Comparison of ENCODE assay signal across 9 cellular contexts in genomic region chr18:45324489-45325111, GRCh38.
DNase-seq lines count a peak whose midpoint lies in the region; ATAC-seq, FAIRE-seq and TF ChIP-seq lines count a peak whose summit lies in the region.
"Had no signal": no experiment of that assay in that cellular context is flagged by ENCODE, and none has a peak within 500 bp of the region (broad histone marks: within the 10 kb centered on the region; RNA-seq: fewer than 3 reads in every experiment).

No MANE protein-coding gene starts in this region.

- H3K4me1 Mint-ChIP-seq in activated T-helper 2 cell treated with anti-CD3 and anti-CD28 coated beads, Interferon-gamma antibody, Interleukin-2, Interleukin-4, amounts not matched to agents 10 μg/mL and 5 μg/mL and 100 μg/mL, durations not matched to agents 14 hours and 24 hours and 36 hours (ENCODE audit: low read depth): no peaks in the 10 kb centered on the region

- no peaks in the 10 kb centered on the region for H3K36me3 Mint-ChIP-seq in activated T-helper 2 cell treated with anti-CD3 and anti-CD28 coated beads, Interferon-gamma antibody, Interleukin-2, Interleukin-4, amounts not matched to agents 10 μg/mL and 5 μg/mL and 100 μg/mL, durations not matched to agents 14 hours and 24 hours and 36 hours (ENCODE audit: low read depth)

- dilution Hi-C loops in keratinocyte (cut with MboI; ENCODE audit: extremely low pct_ligation_motif_present, low sequenced_read_pairs): no loop called here

- H3K4me3 Mint-ChIP-seq in activated T-helper 2 cell treated with anti-CD3 and anti-CD28 coated beads, Interferon-gamma antibody, Interleukin-2, Interleukin-4, amounts not matched to agents 10 μg/mL and 5 μg/mL and 100 μg/mL, durations not matched to agents 14 hours and 24 hours and 36 hours (ENCODE audit: low read depth): no peak overlapping the region

- no peak overlapping the region for H3K4me3 ChIP-seq in keratinocyte (ENCODE audit: control insufficient read depth in 2 of 3, extremely low read depth in 1 of 3, insufficient read depth in 2 of 3, low read depth in 1 of 3, low read length in 3 of 3)

- H3K9me3 Mint-ChIP-seq in activated T-helper 2 cell treated with anti-CD3 and anti-CD28 coated beads, Interferon-gamma antibody, Interleukin-2, Interleukin-4, amounts not matched to agents 10 μg/mL and 5 μg/mL and 100 μg/mL, durations not matched to agents 14 hours and 24 hours and 36 hours: no peaks in the 10 kb centered on the region

- no peak overlapping the region for H3K9ac ChIP-seq in keratinocyte (ENCODE audit: control insufficient read depth, extremely low read depth, insufficient read depth, low read length)

- TF ChIP-seq CTCF in keratinocyte (optimal IDR thresholded peaks at IDR 0.05 in 1 of 3, IDR thresholded peaks at IDR 0.05 in 1 of 3, conservative IDR thresholded peaks at IDR 0.05 in 1 of 3; ENCODE audit: extremely low read depth in 1 of 3, insufficient read depth in 2 of 3, low read length in 3 of 3): no peak

- H3K9me1 ChIP-seq in keratinocyte (ENCODE audit: control insufficient read depth, extremely low read depth, insufficient read depth, low read length): no peaks in the 10 kb centered on the region

- no peak overlapping the region for H3K27ac Mint-ChIP-seq in activated T-helper 2 cell treated with anti-CD3 and anti-CD28 coated beads, Interferon-gamma antibody, Interleukin-2, Interleukin-4, amounts not matched to agents 10 μg/mL and 5 μg/mL and 100 μg/mL, durations not matched to agents 14 hours and 24 hours and 36 hours

- no peak overlapping the region for H3K27ac ChIP-seq in keratinocyte (ENCODE audit: control insufficient read depth, insufficient read depth, low read length)

- no peaks in the 10 kb centered on the region for H3K27me3 Mint-ChIP-seq in activated T-helper 2 cell treated with anti-CD3 and anti-CD28 coated beads, Interferon-gamma antibody, Interleukin-2, Interleukin-4, amounts not matched to agents 10 μg/mL and 5 μg/mL and 100 μg/mL, durations not matched to agents 14 hours and 24 hours and 36 hours (ENCODE audit: low read depth)

- H3K9me3 ChIP-seq in keratinocyte (ENCODE audit: control insufficient read depth, low read depth, low read length): no peaks in the 10 kb centered on the region

- H3K4me1 ChIP-seq in keratinocyte (ENCODE audit: control insufficient read depth, extremely low read depth, insufficient read depth, low read length): peaks cover 6% of the 10 kb centered on the region

- H3K79me2 ChIP-seq in keratinocyte (ENCODE audit: control insufficient read depth, insufficient read depth, low read length): no peaks in the 10 kb centered on the region

- H3K4me2 ChIP-seq in keratinocyte (ENCODE audit: control insufficient read depth, extremely low read depth, insufficient read depth, low read depth, low read length): peak overlapping the region; percentile 7

- ATAC-seq in HG03378 (IDR thresholded peaks at IDR 0.05; ENCODE audit: unreplicated experiment): no peak
- ATAC-seq in GM21717 (IDR thresholded peaks at IDR 0.05; ENCODE audit: unreplicated experiment): no peak
- ATAC-seq: activated CD4-positive, CD25-positive, alpha-beta regulatory T cell treated with anti-CD3 and anti-CD28 coated beads, Interleukin-2, amount 50 U/mL, for 24 hours had no signal

- intact Hi-C loops in activated T-helper 2 cell treated with anti-CD3 and anti-CD28 coated beads, Interferon-gamma antibody, Interleukin-2, Interleukin-4, amounts not matched to agents 10 μg/mL and 5 μg/mL and 100 μg/mL, durations not matched to agents 14 hours and 24 hours and 36 hours (cut with micrococcal nuclease): no loop called here

- no peak overlapping the region for H2AFZ ChIP-seq in keratinocyte (ENCODE audit: control insufficient read depth, low read length)

- H4K20me1 ChIP-seq in keratinocyte (ENCODE audit: control insufficient read depth, extremely low read depth, insufficient read depth, low read length): no peaks in the 10 kb centered on the region

- FAIRE-seq in keratinocyte (lab: Jason Lieb, UNC): no peak

- DNase-seq in LHCN-M2 (ENCODE audit: low read depth) (peak; percentile 43), astrocyte of the hippocampus (ENCODE audit: low read depth, low spot score) (peak; percentile 69), keratinocyte (ENCODE audit: low read depth, low spot score) (no peak), stromal cell of bone marrow (ENCODE audit: low read depth) (peak; percentile 68)
- no peak for DNase-seq in activated T-helper 2 cell treated with anti-CD3 and anti-CD28 coated beads, Interferon-gamma antibody, Interleukin-2, Interleukin-4, amounts not matched to agents 10 μg/mL and 5 μg/mL and 100 μg/mL, durations not matched to agents 14 hours and 24 hours and 36 hours (ENCODE audit: low spot score)
- no peak for DNase-seq in activated naive CD4-positive, alpha-beta T cell treated with anti-CD3 and anti-CD28 coated beads, Interleukin-2, amount 50 U/mL, for 16 hours

- H3K27me3 ChIP-seq in keratinocyte (ENCODE audit: control insufficient read depth, extremely low read depth, insufficient read depth, low read length): no peaks in the 10 kb centered on the region

- no peaks in the 10 kb centered on the region for H3K36me3 ChIP-seq in keratinocyte (ENCODE audit: control insufficient read depth in 2 of 2, extremely low read depth in 1 of 2, insufficient read depth in 2 of 2, low read length in 2 of 2)

Comparison
In these comparisons a context has a peak if more than half of its experiments do, and no peak if none do; other contexts are left out.
1. DNase-seq: peak in LHCN-M2 (single experiment), astrocyte of the hippocampus (single experiment) and stromal cell of bone marrow (single experiment); none in keratinocyte (single experiment), activated T-helper 2 cell treated with anti-CD3 and anti-CD28 coated beads, Interferon-gamma antibody, Interleukin-2, Interleukin-4, amounts not matched to agents 10 μg/mL and 5 μg/mL and 100 μg/mL, durations not matched to agents 14 hours and 24 hours and 36 hours (single experiment) and activated naive CD4-positive, alpha-beta T cell treated with anti-CD3 and anti-CD28 coated beads, Interleukin-2, amount 50 U/mL, for 16 hours (single experiment).